In genomic region chr17:42886283-42887176, GRCh38 we compare ENCODE assay signal across 1 cellular context.
TF ChIP-seq lines count a peak whose summit lies in the region.

No MANE protein-coding gene starts in this region.

TF ChIP-seq in endothelial cell of umbilical vein, 7 proteins besides CTCF, POLR2A, EP300 and RAD21:
- TF ChIP-seq JUN (IDR thresholded peaks at IDR 0.05; ENCODE audit: borderline replicate concordance, insufficient read depth, insufficient read length, low read depth) (peak; percentile 13), MYC (IDR thresholded peaks at IDR 0.05; ENCODE audit: low read depth, low read length) (no peak)
